In the genomic region with DNA sequence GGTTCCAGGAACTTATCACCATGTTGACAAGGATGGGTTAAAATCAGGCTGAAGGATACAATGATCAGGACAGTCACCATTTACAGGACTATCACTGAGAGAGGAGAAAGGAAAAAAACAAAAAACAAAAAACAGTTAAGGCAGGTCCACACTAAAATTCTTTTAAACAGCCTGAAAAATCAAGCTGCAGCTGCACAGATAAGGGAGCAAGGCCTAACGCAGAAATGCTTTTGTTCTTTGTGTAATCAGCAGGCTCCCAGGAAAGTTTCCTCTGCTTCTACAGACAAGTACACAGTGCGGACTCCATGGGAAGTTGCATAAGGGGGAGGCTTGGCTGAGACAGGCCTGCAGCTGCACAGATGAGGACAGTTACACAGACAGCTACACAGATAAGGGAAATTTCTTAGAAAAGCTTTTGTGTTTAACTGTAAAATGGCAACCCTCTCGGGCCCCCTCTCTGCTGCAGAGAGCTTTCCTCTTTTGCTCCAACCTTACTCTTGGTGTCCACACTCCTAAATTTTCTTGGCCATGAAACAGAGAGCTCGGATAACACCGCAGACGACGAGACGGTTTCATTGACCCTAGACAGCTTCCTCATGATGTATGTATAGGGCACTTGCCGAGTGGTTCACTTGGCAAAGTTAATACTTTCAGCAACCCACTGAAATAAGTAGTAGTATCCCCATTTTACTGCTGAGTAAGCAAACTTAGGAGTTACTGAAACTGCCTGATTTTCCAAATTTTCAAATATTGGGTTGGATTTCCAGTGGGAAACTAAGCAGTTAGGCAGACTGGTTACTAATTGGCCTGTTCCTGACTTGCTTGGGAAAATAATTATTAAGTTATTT, we compare ENCODE assay signal across 1 cellular context.
TF ChIP-seq lines count a peak whose summit lies in the region.

No MANE protein-coding gene starts in this region.

TF ChIP-seq in HepG2, 621 proteins besides CTCF, POLR2A, EP300 and RAD21 (continued from another document and continues in another):
- TF ChIP-seq RFX3 (CRISPR knock-in tag; IDR thresholded peaks at IDR 0.05) (no peak), ZFP90 (CRISPR knock-in tag; IDR thresholded peaks at IDR 0.05; ENCODE audit: borderline replicate concordance) (no peak), HHEX (CRISPR knock-in tag; IDR thresholded peaks at IDR 0.05) (no peak), ZFP82 (CRISPR knock-in tag; IDR thresholded peaks at IDR 0.05; ENCODE audit: borderline replicate concordance) (no peak), NR2C2 (CRISPR knock-in tag; IDR thresholded peaks at IDR 0.05; ENCODE audit: borderline replicate concordance) (no peak), SYNCRIP (IDR thresholded peaks at IDR 0.05; ENCODE audit: insufficient read depth, low read depth, low read length) (no peak), ZNF446 (CRISPR knock-in tag; IDR thresholded peaks at IDR 0.05) (no peak), TMF1 (CRISPR knock-in tag; IDR thresholded peaks at IDR 0.05; ENCODE audit: low read depth) (no peak), KAT2B (IDR thresholded peaks at IDR 0.05; ENCODE audit: borderline replicate concordance, low read depth, low read length) (no peak), ZNF354B (CRISPR knock-in tag; IDR thresholded peaks at IDR 0.05) (no peak), ZNF253 (CRISPR knock-in tag; IDR thresholded peaks at IDR 0.05; ENCODE audit: borderline replicate concordance) (no peak), ZNF30 (CRISPR knock-in tag; IDR thresholded peaks at IDR 0.05) (no peak), PHF8 (CRISPR knock-in tag; IDR thresholded peaks at IDR 0.05) (0 out of 2 replicates have a peak, but pooled peaks have one; percentile 27), PRDM15 (CRISPR knock-in tag; IDR thresholded peaks at IDR 0.05) (no peak), KDM5A (IDR thresholded peaks at IDR 0.05; ENCODE audit: borderline replicate concordance, low read length) (no peak), NONO (IDR thresholded peaks at IDR 0.05) (no peak), NONO (CRISPR knock-in tag; conservative IDR thresholded peaks at IDR 0.05) (no peak), ZNF234 (CRISPR knock-in tag; conservative IDR thresholded peaks at IDR 0.05) (no peak), NFKB2 (CRISPR knock-in tag; IDR thresholded peaks at IDR 0.05; ENCODE audit: borderline replicate concordance) (no peak), ZNF761 (CRISPR knock-in tag; conservative IDR thresholded peaks at IDR 0.05) (no peak), ZNF570 (CRISPR knock-in tag; IDR thresholded peaks at IDR 0.05; ENCODE audit: borderline replicate concordance) (no peak), HDAC6 (IDR thresholded peaks at IDR 0.05; ENCODE audit: low read depth, low read length) (no peak), ZNF619 (CRISPR knock-in tag; IDR thresholded peaks at IDR 0.05) (no peak), CBFB (CRISPR knock-in tag; IDR thresholded peaks at IDR 0.05) (peak; percentile 35; the same call in 1 of the 2 replicates), ZNF552 (CRISPR knock-in tag; IDR thresholded peaks at IDR 0.05; ENCODE audit: borderline replicate concordance) (no peak), HMGXB3 (CRISPR knock-in tag; IDR thresholded peaks at IDR 0.05; ENCODE audit: borderline replicate concordance) (no peak), EEA1 (CRISPR knock-in tag; IDR thresholded peaks at IDR 0.05; ENCODE audit: borderline replicate concordance) (no peak), ZKSCAN1 (IDR thresholded peaks at IDR 0.05; ENCODE audit: low read length) (no peak), KAT8 (CRISPR knock-in tag; IDR thresholded peaks at IDR 0.05) (peak; percentile 58), NPAS2 (CRISPR knock-in tag; IDR thresholded peaks at IDR 0.05; ENCODE audit: borderline replicate concordance) (no peak), TEAD2 (CRISPR knock-in tag; IDR thresholded peaks at IDR 0.05) (no peak), FIP1L1 (IDR thresholded peaks at IDR 0.05; ENCODE audit: borderline replicate concordance, insufficient read depth, low read depth, low read length) (no peak), FOXA1 (IDR thresholded peaks at IDR 0.05) (no peak), FOXA1 (CRISPR knock-in tag; IDR thresholded peaks at IDR 0.05) (peak; percentile 85), SMAD3 (CRISPR knock-in tag; IDR thresholded peaks at IDR 0.05) (no peak), RBFOX2 (IDR thresholded peaks at IDR 0.05; ENCODE audit: low read depth, low read length) (no peak), MYC (CRISPR knock-in tag; IDR thresholded peaks at IDR 0.05; ENCODE audit: borderline replicate concordance) (no peak), ELF4 (CRISPR knock-in tag; IDR thresholded peaks at IDR 0.05; ENCODE audit: borderline replicate concordance) (no peak), JARID2 (CRISPR knock-in tag; IDR thresholded peaks at IDR 0.05; ENCODE audit: insufficient replicate concordance) (no peak), CREB1 (IDR thresholded peaks at IDR 0.05) (no peak), CREB1 (CRISPR knock-in tag; IDR thresholded peaks at IDR 0.05) (no peak; the same call in 1 of the 2 replicates), RBM22 (optimal IDR thresholded peaks at IDR 0.05; ENCODE audit: low read length) (no peak), ZNF678 (CRISPR knock-in tag; IDR thresholded peaks at IDR 0.05) (no peak), ZNF672 (CRISPR knock-in tag; IDR thresholded peaks at IDR 0.05) (no peak)
- TF ChIP-seq, protein P1, sequence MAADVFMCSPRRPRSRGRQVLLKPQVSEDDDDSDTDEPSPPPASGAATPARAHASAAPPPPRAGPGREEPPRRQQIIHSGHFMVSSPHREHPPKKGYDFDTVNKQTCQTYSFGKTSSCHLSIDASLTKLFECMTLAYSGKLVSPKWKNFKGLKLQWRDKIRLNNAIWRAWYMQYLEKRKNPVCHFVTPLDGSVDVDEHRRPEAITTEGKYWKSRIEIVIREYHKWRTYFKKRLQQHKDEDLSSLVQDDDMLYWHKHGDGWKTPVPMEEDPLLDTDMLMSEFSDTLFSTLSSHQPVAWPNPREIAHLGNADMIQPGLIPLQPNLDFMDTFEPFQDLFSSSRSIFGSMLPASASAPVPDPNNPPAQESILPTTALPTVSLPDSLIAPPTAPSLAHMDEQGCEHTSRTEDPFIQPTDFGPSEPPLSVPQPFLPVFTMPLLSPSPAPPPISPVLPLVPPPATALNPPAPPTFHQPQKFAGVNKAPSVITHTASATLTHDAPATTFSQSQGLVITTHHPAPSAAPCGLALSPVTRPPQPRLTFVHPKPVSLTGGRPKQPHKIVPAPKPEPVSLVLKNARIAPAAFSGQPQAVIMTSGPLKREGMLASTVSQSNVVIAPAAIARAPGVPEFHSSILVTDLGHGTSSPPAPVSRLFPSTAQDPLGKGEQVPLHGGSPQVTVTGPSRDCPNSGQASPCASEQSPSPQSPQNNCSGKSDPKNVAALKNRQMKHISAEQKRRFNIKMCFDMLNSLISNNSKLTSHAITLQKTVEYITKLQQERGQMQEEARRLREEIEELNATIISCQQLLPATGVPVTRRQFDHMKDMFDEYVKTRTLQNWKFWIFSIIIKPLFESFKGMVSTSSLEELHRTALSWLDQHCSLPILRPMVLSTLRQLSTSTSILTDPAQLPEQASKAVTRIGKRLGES (CRISPR knock-in tag; IDR thresholded peaks at IDR 0.05; ENCODE audit: borderline replicate concordance), result no peak
- TF ChIP-seq, protein P2, sequence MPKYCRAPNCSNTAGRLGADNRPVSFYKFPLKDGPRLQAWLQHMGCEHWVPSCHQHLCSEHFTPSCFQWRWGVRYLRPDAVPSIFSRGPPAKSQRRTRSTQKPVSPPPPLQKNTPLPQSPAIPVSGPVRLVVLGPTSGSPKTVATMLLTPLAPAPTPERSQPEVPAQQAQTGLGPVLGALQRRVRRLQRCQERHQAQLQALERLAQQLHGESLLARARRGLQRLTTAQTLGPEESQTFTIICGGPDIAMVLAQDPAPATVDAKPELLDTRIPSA (CRISPR knock-in tag; IDR thresholded peaks at IDR 0.05; ENCODE audit: borderline replicate concordance), result no peak
- TF ChIP-seq, protein P3, sequence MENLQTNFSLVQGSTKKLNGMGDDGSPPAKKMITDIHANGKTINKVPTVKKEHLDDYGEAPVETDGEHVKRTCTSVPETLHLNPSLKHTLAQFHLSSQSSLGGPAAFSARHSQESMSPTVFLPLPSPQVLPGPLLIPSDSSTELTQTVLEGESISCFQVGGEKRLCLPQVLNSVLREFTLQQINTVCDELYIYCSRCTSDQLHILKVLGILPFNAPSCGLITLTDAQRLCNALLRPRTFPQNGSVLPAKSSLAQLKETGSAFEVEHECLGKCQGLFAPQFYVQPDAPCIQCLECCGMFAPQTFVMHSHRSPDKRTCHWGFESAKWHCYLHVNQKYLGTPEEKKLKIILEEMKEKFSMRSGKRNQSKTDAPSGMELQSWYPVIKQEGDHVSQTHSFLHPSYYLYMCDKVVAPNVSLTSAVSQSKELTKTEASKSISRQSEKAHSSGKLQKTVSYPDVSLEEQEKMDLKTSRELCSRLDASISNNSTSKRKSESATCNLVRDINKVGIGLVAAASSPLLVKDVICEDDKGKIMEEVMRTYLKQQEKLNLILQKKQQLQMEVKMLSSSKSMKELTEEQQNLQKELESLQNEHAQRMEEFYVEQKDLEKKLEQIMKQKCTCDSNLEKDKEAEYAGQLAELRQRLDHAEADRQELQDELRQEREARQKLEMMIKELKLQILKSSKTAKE (CRISPR knock-in tag; IDR thresholded peaks at IDR 0.05; ENCODE audit: borderline replicate concordance), result peak; percentile 49; the same call in 1 of the 2 replicates
- TF ChIP-seq, protein P4, sequence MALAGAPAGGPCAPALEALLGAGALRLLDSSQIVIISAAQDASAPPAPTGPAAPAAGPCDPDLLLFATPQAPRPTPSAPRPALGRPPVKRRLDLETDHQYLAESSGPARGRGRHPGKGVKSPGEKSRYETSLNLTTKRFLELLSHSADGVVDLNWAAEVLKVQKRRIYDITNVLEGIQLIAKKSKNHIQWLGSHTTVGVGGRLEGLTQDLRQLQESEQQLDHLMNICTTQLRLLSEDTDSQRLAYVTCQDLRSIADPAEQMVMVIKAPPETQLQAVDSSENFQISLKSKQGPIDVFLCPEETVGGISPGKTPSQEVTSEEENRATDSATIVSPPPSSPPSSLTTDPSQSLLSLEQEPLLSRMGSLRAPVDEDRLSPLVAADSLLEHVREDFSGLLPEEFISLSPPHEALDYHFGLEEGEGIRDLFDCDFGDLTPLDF (CRISPR knock-in tag; IDR thresholded peaks at IDR 0.05), result no peak
- TF ChIP-seq, protein P5, sequence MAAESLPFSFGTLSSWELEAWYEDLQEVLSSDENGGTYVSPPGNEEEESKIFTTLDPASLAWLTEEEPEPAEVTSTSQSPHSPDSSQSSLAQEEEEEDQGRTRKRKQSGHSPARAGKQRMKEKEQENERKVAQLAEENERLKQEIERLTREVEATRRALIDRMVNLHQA (CRISPR knock-in tag; IDR thresholded peaks at IDR 0.05), result no peak
